In the genomic region with DNA sequence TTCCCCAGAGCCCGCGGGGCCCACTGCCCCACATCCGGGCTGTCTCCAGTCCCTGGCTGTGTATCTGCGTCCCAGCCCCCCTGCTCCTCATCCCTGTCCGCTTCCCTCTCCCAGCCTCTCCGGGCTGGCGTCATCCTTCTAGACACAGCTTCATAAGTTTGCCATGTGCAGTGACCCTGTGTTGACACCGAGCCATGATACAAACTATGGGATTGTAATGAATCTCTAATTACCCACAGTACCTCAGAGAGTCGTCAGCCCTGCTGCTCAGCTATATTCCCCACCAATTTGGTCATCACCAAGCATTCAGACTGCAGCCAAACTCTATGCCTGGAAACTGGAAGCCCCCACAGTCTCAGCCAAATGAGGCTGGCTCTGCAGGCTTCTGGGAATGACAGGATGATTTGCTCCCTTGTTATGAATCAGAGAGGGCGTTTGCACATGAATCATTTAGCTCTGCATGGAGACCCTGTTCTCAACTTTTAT, we compare ENCODE assay signal across 16 cellular contexts.
DNase-seq lines count a peak whose midpoint lies in the region; ATAC-seq and TF ChIP-seq lines count a peak whose summit lies in the region.
"Had no signal": no experiment of that assay in that cellular context is flagged by ENCODE, and none has a peak within 500 bp of the region (broad histone marks: within the 10 kb centered on the region; RNA-seq: fewer than 3 reads in every experiment).

No MANE protein-coding gene starts in this region.

- no peaks in the 10 kb centered on the region for H3K36me3 Mint-ChIP-seq in endothelial cell (ENCODE audit: low read depth, unreplicated experiment)
- peaks cover 3% of the 10 kb centered on the region for H3K36me3 Mint-ChIP-seq in neural crest cell (ENCODE audit: low read depth)
- H3K36me3 Mint-ChIP-seq in naive thymus-derived CD8-positive, alpha-beta T cell: no peaks in the 10 kb centered on the region

- POLR2A ChIA-PET in naive thymus-derived CD8-positive, alpha-beta T cell (lab: Charles Lee): no interaction called here

- no peak overlapping the region for H3K4me3 Mint-ChIP-seq in endothelial cell (ENCODE audit: unreplicated experiment)
- no peak overlapping the region for H3K4me3 Mint-ChIP-seq in neural crest cell
- no peak overlapping the region for H3K4me3 Mint-ChIP-seq in naive thymus-derived CD8-positive, alpha-beta T cell

- H3K27ac Mint-ChIP-seq in endothelial cell (ENCODE audit: unreplicated experiment) (peak overlapping the region; percentile 24), neural crest cell (ENCODE audit: unreplicated experiment) (peak overlapping the region; percentile 51)
- peak overlapping the region in 1 of 10 donors; percentile 24 for H3K27ac Mint-ChIP-seq in naive thymus-derived CD8-positive, alpha-beta T cell

- ATAC-seq in HG03520 (IDR thresholded peaks at IDR 0.05; ENCODE audit: unreplicated experiment): no peak
- ATAC-seq in naive thymus-derived CD8-positive, alpha-beta T cell: no peak
- ATAC-seq: heart right ventricle had no signal

- no peaks in the 10 kb centered on the region for H3K4me1 Mint-ChIP-seq in endothelial cell (ENCODE audit: unreplicated experiment)
- H3K4me1 Mint-ChIP-seq in neural crest cell: peaks cover 27% of the 10 kb centered on the region
- H3K4me1 Mint-ChIP-seq in naive thymus-derived CD8-positive, alpha-beta T cell: no peaks in the 10 kb centered on the region

- no peaks in the 10 kb centered on the region for H3K27me3 Mint-ChIP-seq in endothelial cell (ENCODE audit: unreplicated experiment)
- no peaks in the 10 kb centered on the region for H3K27me3 Mint-ChIP-seq in neural crest cell (ENCODE audit: low read depth)
- peaks cover 0 to 5% (median 2%) of the 10 kb centered on the region in 5 donors for H3K27me3 Mint-ChIP-seq in naive thymus-derived CD8-positive, alpha-beta T cell

- H3K9me3 Mint-ChIP-seq in endothelial cell (ENCODE audit: unreplicated experiment) (no peaks in the 10 kb centered on the region), neural crest cell (no peaks in the 10 kb centered on the region)
- peaks cover 0 to 5% (median 0%) of the 10 kb centered on the region in 9 donors for H3K9me3 Mint-ChIP-seq in naive thymus-derived CD8-positive, alpha-beta T cell

- TF ChIP-seq CTCF in endothelial cell (IDR thresholded peaks at IDR 0.05; ENCODE audit: unreplicated experiment): no peak
- TF ChIP-seq CTCF in neural crest cell (conservative IDR thresholded peaks at IDR 0.05): no peak

- DNase-seq in Daoy (ENCODE audit: low read depth) (peak; percentile 84), NCI-H69 (lab: John Stamatoyannopoulos, UW) (peak; percentile 95), endothelial cell (ENCODE audit: low spot score) (no peak), neural crest cell (ENCODE audit: low read depth, low spot score) (no peak), DMS153 (lab: John Stamatoyannopoulos, UW) (no peak), H4 (ENCODE audit: low spot score) (no peak)
- no peak for DNase-seq in naive thymus-derived CD8-positive, alpha-beta T cell
- DNase-seq: activated CD4-positive, CD25-positive, alpha-beta regulatory T cell treated with anti-CD3 and anti-CD28 coated beads, Interleukin-2, amount 50 U/mL, for 72 hours; activated T-cell treated with anti-CD3 and anti-CD28 coated beads for 4 hours; erythroblast; heart right ventricle; MV-4-11; NCI-H2171 treated with DMSO at 0.1 percent for 48 hours; occipital lobe; T-helper 1 cell had no signal

Comparison
In these comparisons a context has a peak if more than half of its experiments do, and no peak if none do; other contexts are left out.
1. DNase-seq: peak in Daoy (single experiment) and NCI-H69 (single experiment); none in endothelial cell (single experiment), neural crest cell (single experiment), DMS153 (single experiment), H4 (single experiment) and naive thymus-derived CD8-positive, alpha-beta T cell (0 of 10).